ENCODE assay signal across 10 cellular contexts in the genomic region with DNA sequence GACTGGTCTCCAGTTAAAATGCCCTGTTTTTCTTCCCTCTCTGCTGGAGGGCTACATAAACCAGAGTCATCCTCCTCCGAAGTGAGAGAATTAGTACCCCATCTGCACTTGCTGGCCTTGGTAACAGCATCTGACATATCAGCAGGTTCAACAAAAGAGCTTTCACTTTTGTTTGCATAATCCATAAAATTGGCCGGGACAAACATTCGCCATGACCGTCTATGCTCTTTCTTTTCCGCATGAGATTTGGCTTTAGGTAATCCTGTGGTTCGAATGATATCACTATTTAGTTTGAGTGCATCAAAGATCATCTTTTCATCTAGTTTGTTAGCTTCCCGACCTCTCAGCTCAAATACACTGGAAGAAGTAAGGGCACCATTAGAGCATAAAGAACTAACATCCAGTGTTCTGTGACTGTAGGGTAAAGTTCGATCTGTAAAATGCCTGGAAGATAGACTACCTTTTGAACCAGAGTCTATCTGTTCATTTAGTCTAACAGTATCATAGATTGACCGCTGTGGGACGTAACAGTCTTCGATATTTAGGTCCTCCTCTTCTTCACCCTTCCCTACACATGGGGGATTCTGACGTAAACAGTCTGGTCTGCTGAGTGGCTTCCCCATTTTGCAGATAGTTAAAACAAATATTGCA.
DNase-seq lines count a peak whose midpoint lies in the region; ATAC-seq, FAIRE-seq and TF ChIP-seq lines count a peak whose summit lies in the region.
"Had no signal": no experiment of that assay in that cellular context is flagged by ENCODE, and none has a peak within 500 bp of the region (broad histone marks: within the 10 kb centered on the region; RNA-seq: fewer than 3 reads in every experiment).

No MANE protein-coding gene starts in this region.

- peaks cover 4% of the 10 kb centered on the region; the same call in 1 of the 2 replicates for H4K20me1 ChIP-seq in KMS-11 (ENCODE audit: insufficient read depth)
- peaks cover 47% of the 10 kb centered on the region for H4K20me1 ChIP-seq in astrocyte (ENCODE audit: insufficient read depth, low read length)

- H3K9me3 ChIP-seq in astrocyte (ENCODE audit: insufficient read depth, low read depth, low read length) (no peaks in the 10 kb centered on the region), lung (ENCODE audit: control insufficient read depth in 2 of 2, insufficient read depth in 1 of 2, low read length in 1 of 2) (no peaks in the 10 kb centered on the region)
- H3K9me3 ChIP-seq: Caco-2 had no signal

- peaks cover 75% of the 10 kb centered on the region for H3K79me2 ChIP-seq in KMS-11 (ENCODE audit: insufficient read depth, low read depth)
- H3K79me2 ChIP-seq in astrocyte (ENCODE audit: insufficient read depth, low read length): peaks cover 86% of the 10 kb centered on the region

- H3K4me1 ChIP-seq in KMS-11 (ENCODE audit: low read depth, poor library complexity, severe bottlenecking): peaks cover 54% of the 10 kb centered on the region
- peaks cover 45% of the 10 kb centered on the region for H3K4me1 ChIP-seq in astrocyte (ENCODE audit: insufficient read depth, low read length)
- peaks cover 1 to 27% of the 10 kb centered on the region in 2 donors for H3K4me1 ChIP-seq in lung (ENCODE audit: control insufficient read depth in 2 of 2, insufficient read depth in 2 of 2, low read length in 2 of 2)

- H3K4me2 ChIP-seq in KMS-11: peak overlapping the region; percentile 76; the same call in 1 of the 2 replicates
- peak overlapping the region; percentile 94 for H3K4me2 ChIP-seq in astrocyte (ENCODE audit: low read length)

- POLR2A ChIA-PET in activated CD4-positive, alpha-beta memory T cell treated with anti-CD3 and anti-CD28 coated beads for 36 hours (lab: Charles Lee): no interaction called here

- H3K4me1 Mint-ChIP-seq in astrocyte (ENCODE audit: low read depth, unreplicated experiment) (peaks cover 10% of the 10 kb centered on the region), osteocyte (ENCODE audit: unreplicated experiment) (peaks cover 26% of the 10 kb centered on the region)
- H3K4me1 Mint-ChIP-seq in activated CD4-positive, alpha-beta memory T cell treated with anti-CD3 and anti-CD28 coated beads for 36 hours (ENCODE audit: low read depth): no peaks in the 10 kb centered on the region

- H3K9me3 Mint-ChIP-seq in astrocyte (ENCODE audit: unreplicated experiment) (no peaks in the 10 kb centered on the region), osteocyte (ENCODE audit: unreplicated experiment) (no peaks in the 10 kb centered on the region)
- H3K9me3 Mint-ChIP-seq in activated CD4-positive, alpha-beta memory T cell treated with anti-CD3 and anti-CD28 coated beads for 36 hours: no peaks in the 10 kb centered on the region

- TF ChIP-seq CTCF in 22Rv1 (IDR thresholded peaks at IDR 0.05) (no peak), KMS-11 (conservative IDR thresholded peaks at IDR 0.05; ENCODE audit: low read depth, low read length) (no peak), astrocyte (IDR thresholded peaks at IDR 0.05; ENCODE audit: insufficient read depth, low read depth, low read length) (no peak), lung (IDR thresholded peaks at IDR 0.05; ENCODE audit: control extremely low read depth, extremely low read depth) (no peak), osteocyte (IDR thresholded peaks at IDR 0.05) (no peak)

- H2AFZ ChIP-seq in KMS-11 (ENCODE audit: low read depth) (no peak overlapping the region), astrocyte (ENCODE audit: low read depth, low read length) (no peak overlapping the region)

- H3K9ac ChIP-seq in KMS-11 (no peak overlapping the region), astrocyte (ENCODE audit: low read length) (peak overlapping the region; percentile 95)

- H3K27ac ChIP-seq in 22Rv1 (peak overlapping the region; percentile 94), KMS-11 (no peak overlapping the region; the same call in 1 of the 2 replicates), astrocyte (ENCODE audit: low read depth, low read length) (peak overlapping the region; percentile 95), lung (ENCODE audit: low read depth in 1 of 2, low read length in 1 of 2) (peak overlapping the region; percentile 79 to 81)

- H3K4me3 ChIP-seq in KMS-11 (IDR thresholded peaks at IDR 0.05; ENCODE audit: insufficient read depth, low read depth, low read length): no peak overlapping the region
- peak overlapping the region; percentile 71 for H3K4me3 ChIP-seq in astrocyte (ENCODE audit: insufficient read depth, low read depth, low read length)
- H3K4me3 ChIP-seq in lung: peak overlapping the region; percentile 27

- no peak for ATAC-seq in lung (ENCODE audit: insufficient read depth, low FRiP score)

- peaks cover 5% of the 10 kb centered on the region for H3K36me3 Mint-ChIP-seq in astrocyte (ENCODE audit: low read depth, unreplicated experiment)
- peaks cover under 1% of the 10 kb centered on the region for H3K36me3 Mint-ChIP-seq in osteocyte (ENCODE audit: unreplicated experiment)
- H3K36me3 Mint-ChIP-seq in activated CD4-positive, alpha-beta memory T cell treated with anti-CD3 and anti-CD28 coated beads for 36 hours: no peaks in the 10 kb centered on the region

- no peaks in the 10 kb centered on the region for H3K36me3 ChIP-seq in KMS-11 (ENCODE audit: insufficient read depth)
- peaks cover 4% of the 10 kb centered on the region for H3K36me3 ChIP-seq in astrocyte (ENCODE audit: insufficient read depth, low read length)
- H3K36me3 ChIP-seq in lung (ENCODE audit: control insufficient read depth in 2 of 2, insufficient read depth in 2 of 2, low read length in 2 of 2): no peaks in the 10 kb centered on the region

- H3K27ac Mint-ChIP-seq in astrocyte (ENCODE audit: unreplicated experiment) (no peak overlapping the region), osteocyte (ENCODE audit: unreplicated experiment) (no peak overlapping the region)
- H3K27ac Mint-ChIP-seq in activated CD4-positive, alpha-beta memory T cell treated with anti-CD3 and anti-CD28 coated beads for 36 hours: no peak overlapping the region

- H3K27me3 Mint-ChIP-seq in astrocyte (ENCODE audit: low read depth, unreplicated experiment): no peaks in the 10 kb centered on the region
- no peaks in the 10 kb centered on the region for H3K27me3 Mint-ChIP-seq in osteocyte (ENCODE audit: unreplicated experiment)
- H3K27me3 Mint-ChIP-seq in activated CD4-positive, alpha-beta memory T cell treated with anti-CD3 and anti-CD28 coated beads for 36 hours: no peaks in the 10 kb centered on the region

- peak; percentile 9 for FAIRE-seq in astrocyte (lab: Jason Lieb, UNC)

- CTCF ChIA-PET in activated CD4-positive, alpha-beta memory T cell treated with anti-CD3 and anti-CD28 coated beads for 36 hours (lab: Charles Lee): interaction anchor here (1.2 to 2.0 kb wide), 3 partner anchors 12 to 52 kb away, joined by 3 to 14 read pairs (median 4); no protein-coding TSS in a partner anchor

- intact Hi-C loops in activated CD4-positive, alpha-beta memory T cell treated with anti-CD3 and anti-CD28 coated beads for 36 hours (cut with micrococcal nuclease): loop anchor here (5.0 kb wide), 1 partner anchor 84 kb away; no protein-coding TSS in a partner anchor

- H3K27me3 ChIP-seq in KMS-11 (ENCODE audit: insufficient read depth, low read depth) (no peaks in the 10 kb centered on the region), astrocyte (ENCODE audit: insufficient read depth, low read length) (no peaks in the 10 kb centered on the region), lung (ENCODE audit: control insufficient read depth, insufficient read depth) (no peaks in the 10 kb centered on the region)

- DNase-seq in astrocyte (ENCODE audit: low read depth) (peak; percentile 24), lung (ENCODE audit: low spot score) (no peak), osteocyte (ENCODE audit: extremely low spot score, unreplicated experiment) (no peak)
- DNase-seq in activated CD8-positive, alpha-beta memory T cell treated with anti-CD3 and anti-CD28 coated beads, Interleukin-2, amount 50 U/mL, for 4 hours: no peak
- DNase-seq in stimulated activated CD4-positive, alpha-beta T cell treated with anti-CD3 and anti-CD28 coated beads, Interleukin-1b, Interleukin-23, amount 100 ng/mL, for 48 hours: no peak
- no peak for DNase-seq in activated CD4-positive, alpha-beta memory T cell treated with anti-CD3 and anti-CD28 coated beads for 36 hours
- DNase-seq: activated effector memory CD4-positive, alpha-beta T cell treated with Interleukin-2 at 50 U/mL for 16 hours had no signal

- 40 to 61% methylated on average over 12 of the region's 12 CpGs for WGBS in lung, 2 donors

- H3K4me3 Mint-ChIP-seq in astrocyte (ENCODE audit: unreplicated experiment) (no peak overlapping the region), osteocyte (ENCODE audit: unreplicated experiment) (no peak overlapping the region)
- H3K4me3 Mint-ChIP-seq in activated CD4-positive, alpha-beta memory T cell treated with anti-CD3 and anti-CD28 coated beads for 36 hours: no peak overlapping the region
